ENCODE assay signal across 1 cellular context in genomic region chr5:181235323-181235688, GRCh38.
TF ChIP-seq lines count a peak whose summit lies in the region.

No MANE protein-coding gene starts in this region.

TF ChIP-seq in GM12878, 131 proteins besides CTCF, POLR2A, EP300 and RAD21:
- peak; percentile 26; the same call in 1 of the 2 replicates for TF ChIP-seq FOXM1 (IDR thresholded peaks at IDR 0.05; ENCODE audit: low read depth, low read length)
- peak; percentile 67 for TF ChIP-seq PML (IDR thresholded peaks at IDR 0.05; ENCODE audit: low read length)
- peak; percentile 28; the same call in 1 of the 3 replicates for TF ChIP-seq POU2F2 (IDR thresholded peaks at IDR 0.05; ENCODE audit: borderline replicate concordance, low read depth, low read length)
- TF ChIP-seq ZSCAN29 (IDR thresholded peaks at IDR 0.05), result no peak
- TF ChIP-seq MEF2B (IDR thresholded peaks at IDR 0.05; ENCODE audit: partially characterized antibody, poor library complexity, severe bottlenecking), result no peak
- TF ChIP-seq EGR1 (IDR thresholded peaks at IDR 0.05; ENCODE audit: borderline replicate concordance in 1 of 2, low read depth in 2 of 2, low read length in 2 of 2), result no peak
- TF ChIP-seq RUNX3 (IDR thresholded peaks at IDR 0.05; ENCODE audit: low read length), result peak; percentile 39; the same call in 1 of the 2 replicates
- TF ChIP-seq ZNF592 (IDR thresholded peaks at IDR 0.05), result no peak
- TF ChIP-seq ATF2 (IDR thresholded peaks at IDR 0.05; ENCODE audit: low read length), result peak; percentile 34; the same call in 1 of the 2 replicates
- TF ChIP-seq NFIC (IDR thresholded peaks at IDR 0.05; ENCODE audit: low read depth, low read length), result peak; percentile 55
- no peak for TF ChIP-seq BHLHE40 (IDR thresholded peaks at IDR 0.05; ENCODE audit: borderline replicate concordance in 1 of 2, low read depth in 2 of 2, low read length in 1 of 2)
- no peak for TF ChIP-seq SPI1 (IDR thresholded peaks at IDR 0.05; ENCODE audit: borderline replicate concordance, insufficient read depth, low read depth, low read length)
- TF ChIP-seq, protein P1, sequence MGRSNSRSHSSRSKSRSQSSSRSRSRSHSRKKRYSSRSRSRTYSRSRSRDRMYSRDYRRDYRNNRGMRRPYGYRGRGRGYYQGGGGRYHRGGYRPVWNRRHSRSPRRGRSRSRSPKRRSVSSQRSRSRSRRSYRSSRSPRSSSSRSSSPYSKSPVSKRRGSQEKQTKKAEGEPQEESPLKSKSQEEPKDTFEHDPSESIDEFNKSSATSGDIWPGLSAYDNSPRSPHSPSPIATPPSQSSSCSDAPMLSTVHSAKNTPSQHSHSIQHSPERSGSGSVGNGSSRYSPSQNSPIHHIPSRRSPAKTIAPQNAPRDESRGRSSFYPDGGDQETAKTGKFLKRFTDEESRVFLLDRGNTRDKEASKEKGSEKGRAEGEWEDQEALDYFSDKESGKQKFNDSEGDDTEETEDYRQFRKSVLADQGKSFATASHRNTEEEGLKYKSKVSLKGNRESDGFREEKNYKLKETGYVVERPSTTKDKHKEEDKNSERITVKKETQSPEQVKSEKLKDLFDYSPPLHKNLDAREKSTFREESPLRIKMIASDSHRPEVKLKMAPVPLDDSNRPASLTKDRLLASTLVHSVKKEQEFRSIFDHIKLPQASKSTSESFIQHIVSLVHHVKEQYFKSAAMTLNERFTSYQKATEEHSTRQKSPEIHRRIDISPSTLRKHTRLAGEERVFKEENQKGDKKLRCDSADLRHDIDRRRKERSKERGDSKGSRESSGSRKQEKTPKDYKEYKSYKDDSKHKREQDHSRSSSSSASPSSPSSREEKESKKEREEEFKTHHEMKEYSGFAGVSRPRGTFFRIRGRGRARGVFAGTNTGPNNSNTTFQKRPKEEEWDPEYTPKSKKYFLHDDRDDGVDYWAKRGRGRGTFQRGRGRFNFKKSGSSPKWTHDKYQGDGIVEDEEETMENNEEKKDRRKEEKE (IDR thresholded peaks at IDR 0.05), result no peak
- no peak for TF ChIP-seq YY1 (IDR thresholded peaks at IDR 0.05; ENCODE audit: low read depth, low read length)
- TF ChIP-seq TAF1 (IDR thresholded peaks at IDR 0.05; ENCODE audit: borderline replicate concordance, low read depth, low read length), result no peak
